1 cellular context compared by ENCODE assay signal in the genomic region with DNA sequence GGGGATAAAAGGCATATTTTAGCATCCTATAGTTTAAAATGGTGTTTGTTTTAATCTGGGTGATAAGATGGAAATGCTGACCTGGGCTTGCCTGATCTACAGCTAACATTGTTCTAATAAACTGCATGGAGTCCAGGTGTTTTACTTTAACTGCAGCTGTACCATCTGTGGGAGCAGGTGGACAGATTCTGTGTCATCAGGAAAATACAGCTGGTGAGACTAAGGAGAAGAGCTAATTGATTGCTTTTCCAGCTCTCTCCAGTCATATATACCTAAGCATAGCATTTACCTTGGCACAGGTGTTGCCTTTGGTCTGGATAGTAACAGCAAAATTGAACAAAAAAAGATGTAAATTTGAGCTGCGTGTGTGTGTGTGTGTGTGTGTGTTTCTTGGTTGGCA.
TF ChIP-seq lines count a peak whose summit lies in the region.

No MANE protein-coding gene starts in this region.

TF ChIP-seq in HepG2, 621 proteins besides CTCF, POLR2A, EP300 and RAD21 (continued from another document):
- TF ChIP-seq ZNF710 (CRISPR knock-in tag; IDR thresholded peaks at IDR 0.05; ENCODE audit: borderline replicate concordance) (no peak), NFATC3 (CRISPR knock-in tag; IDR thresholded peaks at IDR 0.05) (no peak), ZIK1 (CRISPR knock-in tag; IDR thresholded peaks at IDR 0.05; ENCODE audit: borderline replicate concordance, low read depth) (no peak)
